15 cellular contexts compared by ENCODE assay signal in genomic region chr22:20578707-20579106, GRCh38.
"Had no signal": no experiment of that assay in that cellular context is flagged by ENCODE, and none has a peak within 500 bp of the region (broad histone marks: within the 10 kb centered on the region; RNA-seq: fewer than 3 reads in every experiment).

No MANE protein-coding gene starts in this region.

- H3K9me3 ChIP-seq: adrenal gland, right lobe of liver, upper lobe of left lung had no signal

- H3K27me3 Mint-ChIP-seq: naive B cell, progenitor cell of endocrine pancreas had no signal

- H3K4me1 ChIP-seq: right lobe of liver had no signal

- H3K27ac ChIP-seq: adrenal gland, right lobe of liver had no signal

- DNase-seq: activated CD4-positive, alpha-beta T cell treated with anti-CD3 and anti-CD28 coated beads, Interleukin-2, amount 50 U/mL, for 4 hours; activated CD4-positive, CD25-positive, alpha-beta regulatory T cell treated with anti-CD3 and anti-CD28 coated beads, Interleukin-2, amount 50 U/mL, for 72 hours; activated T-cell treated with anti-CD3 and anti-CD28 coated beads, Interleukin-2, amount 50 U/mL, for 4 hours; dermis blood vessel endothelial cell; left cardiac atrium; midbrain; naive B cell; right lobe of liver; stimulated activated CD4-positive, alpha-beta T cell treated with anti-CD3 and anti-CD28 coated beads, Interleukin-2, amount 100 ng/mL, for 24 hours; stimulated activated naive CD4-positive, alpha-beta T cell; upper lobe of left lung had no signal

- H3K27ac Mint-ChIP-seq: naive B cell had no signal

- H3K9me3 Mint-ChIP-seq: activated T-cell treated with anti-CD3 and anti-CD28 coated beads, Interleukin-2, amount 50 U/mL, for 4 hours; naive B cell had no signal

- ATAC-seq: activated T-cell treated with anti-CD3 and anti-CD28 coated beads, Interleukin-2, amount 50 U/mL, for 4 hours; esophagus mucosa; left cardiac atrium had no signal

- H3K27me3 ChIP-seq: adrenal gland, right lobe of liver, upper lobe of left lung had no signal

- H3K4me3 Mint-ChIP-seq: activated T-cell treated with anti-CD3 and anti-CD28 coated beads, Interleukin-2, amount 50 U/mL, for 4 hours; naive B cell had no signal

- H3K4me3 ChIP-seq: adrenal gland, lung, right lobe of liver, upper lobe of left lung had no signal
